19 cellular contexts compared by ENCODE assay signal in genomic region chr1:45322486-45323040, GRCh38. TPM values are rescaled to one million over a fixed set of nuclear protein-coding genes. Genes with fewer than 3 reads are reported as not detected.
"Had no signal": no experiment of that assay in that cellular context is flagged by ENCODE, and none has a peak within 500 bp of the region (broad histone marks: within the 10 kb centered on the region; RNA-seq: fewer than 3 reads in every experiment).

No MANE protein-coding gene starts in this region.

- H3K4me3 Mint-ChIP-seq: activated CD4-positive, alpha-beta T cell treated with anti-CD3 and anti-CD28 coated beads for 36 hours; activated naive CD8-positive, alpha-beta T cell treated with anti-CD3 and anti-CD28 coated beads for 36 hours; activated T-cell treated with anti-CD3 and anti-CD28 coated beads, Interleukin-2, amount 50 U/mL, for 4 hours; naive thymus-derived CD4-positive, alpha-beta T cell; neural crest cell had no signal

- H3K27me3 ChIP-seq: upper lobe of left lung had no signal

- H3K36me3 ChIP-seq: left lung, thoracic aorta, upper lobe of left lung had no signal

- H3K9me3 ChIP-seq: left lung, thoracic aorta, upper lobe of left lung had no signal

- H3K27ac Mint-ChIP-seq: activated CD4-positive, alpha-beta T cell treated with anti-CD3 and anti-CD28 coated beads for 36 hours; activated naive CD8-positive, alpha-beta T cell treated with anti-CD3 and anti-CD28 coated beads for 36 hours; naive thymus-derived CD4-positive, alpha-beta T cell had no signal

- H3K36me3 Mint-ChIP-seq: naive thymus-derived CD4-positive, alpha-beta T cell had no signal

- H3K27ac ChIP-seq: left lung, thoracic aorta, upper lobe of left lung had no signal

- H3K4me3 ChIP-seq: left lung, lung, thoracic aorta, upper lobe of left lung had no signal

- H3K27me3 Mint-ChIP-seq: activated CD4-positive, alpha-beta T cell treated with anti-CD3 and anti-CD28 coated beads for 36 hours; naive thymus-derived CD4-positive, alpha-beta T cell had no signal

- DNase-seq: activated CD4-positive, alpha-beta T cell treated with anti-CD3 and anti-CD28 coated beads for 36 hours; activated CD4-positive, alpha-beta T cell treated with anti-CD3 and anti-CD28 coated beads, Interleukin-2, amount 50 U/mL, for 4 hours; activated naive CD4-positive, alpha-beta T cell treated with Interleukin-2 at 50 U/mL for 16 hours; activated naive CD8-positive, alpha-beta T cell treated with anti-CD3 and anti-CD28 coated beads for 36 hours; activated T-cell treated with anti-CD3 and anti-CD28 coated beads, Interleukin-2, amount 50 U/mL, for 4 hours; central memory CD4-positive, alpha-beta T cell; effector memory CD4-positive, alpha-beta T cell; foreskin melanocyte; kidney glomerular epithelial cell; left lung; naive thymus-derived CD4-positive, alpha-beta T cell; occipital lobe; small intestine; stimulated activated CD4-positive, alpha-beta T cell treated with anti-CD3 and anti-CD28 coated beads, Interleukin-15, amount 100 ng/mL, for 24 hours; stimulated activated naive CD4-positive, alpha-beta T cell; upper lobe of left lung had no signal

- H3K9me3 Mint-ChIP-seq: activated naive CD8-positive, alpha-beta T cell treated with anti-CD3 and anti-CD28 coated beads for 36 hours; activated T-cell treated with anti-CD3 and anti-CD28 coated beads, Interleukin-2, amount 50 U/mL, for 4 hours; naive thymus-derived CD4-positive, alpha-beta T cell; neural crest cell had no signal

RNA-seq across cellular contexts. Expression of gene HPDL, which starts 4.1 kb away (rescaled TPM):
- total RNA-seq: thoracic aorta had no signal
